ENCODE assay signal across 17 cellular contexts in genomic region chr7:55474944-55475911, GRCh38.
A peak's percentile ranks its signal among the peaks of the same experiment; 100 is the strongest.
DNase-seq lines count a peak whose midpoint lies in the region; ATAC-seq, FAIRE-seq and TF ChIP-seq lines count a peak whose summit lies in the region.
"Had no signal": no experiment of that assay in that cellular context is flagged by ENCODE, and none has a peak within 500 bp of the region (broad histone marks: within the 10 kb centered on the region; RNA-seq: fewer than 3 reads in every experiment).

No MANE protein-coding gene starts in this region.

- H3K27ac Mint-ChIP-seq in activated naive CD4-positive, alpha-beta T cell treated with anti-CD3 and anti-CD28 coated beads, Interleukin-2, amount 50 U/mL, for 24 hours, result peak overlapping the region; percentile 93
- H3K27ac Mint-ChIP-seq in natural killer cell treated with Interleukin-12 subunit alpha and Interleukin-12 subunit beta and Interleukin-15 and Interleukin-18, amount 100 ng/mL, for 72 hours, result peak overlapping the region; percentile 41 to 58

- H3K4me3 ChIP-seq in GM12878 (no peak overlapping the region), tibial artery (no peak overlapping the region)
- H3K4me3 ChIP-seq: GM23248, left lung had no signal

- TF ChIP-seq CTCF in GM12878 (IDR thresholded peaks at IDR 0.05 in 2 of 3, conservative IDR thresholded peaks at IDR 0.05 in 1 of 3; ENCODE audit: control insufficient read depth in 2 of 3, extremely low read depth in 1 of 3, insufficient read depth in 1 of 3, low read depth in 3 of 3, low read length in 3 of 3) (no peak), tibial artery (IDR thresholded peaks at IDR 0.05) (no peak)

- ATAC-seq in GM12878 (no peak), HG02852 (IDR thresholded peaks at IDR 0.05; ENCODE audit: unreplicated experiment) (no peak)
- peak; percentile 34 to 51 for ATAC-seq in natural killer cell treated with Interleukin-12 subunit alpha and Interleukin-12 subunit beta and Interleukin-15 and Interleukin-18, amount 100 ng/mL, for 72 hours
- ATAC-seq: left lung, Panc1 had no signal

- peaks cover 18 to 33% of the 10 kb centered on the region in 2 experiments for H3K36me3 ChIP-seq in GM12878 (ENCODE audit: control insufficient read depth in 2 of 2, insufficient read depth in 2 of 2, low read length in 1 of 2)
- peaks cover 7 to 35% (median 12%) of the 10 kb centered on the region in 3 donors for H3K36me3 ChIP-seq in tibial artery

- H3K9me3 Mint-ChIP-seq in activated naive CD4-positive, alpha-beta T cell treated with anti-CD3 and anti-CD28 coated beads, Interleukin-2, amount 50 U/mL, for 24 hours, result no peaks in the 10 kb centered on the region
- no peaks in the 10 kb centered on the region for H3K9me3 Mint-ChIP-seq in natural killer cell treated with Interleukin-12 subunit alpha and Interleukin-12 subunit beta and Interleukin-15 and Interleukin-18, amount 100 ng/mL, for 72 hours

- POLR2A ChIA-PET in GM12878 (lab: Charles Lee), result no interaction called here

- FAIRE-seq in GM12878 (lab: Jason Lieb, UNC), result no peak
- FAIRE-seq: urothelium cell line had no signal

- no peak overlapping the region for H3K4me2 ChIP-seq in GM12878 (ENCODE audit: control insufficient read depth, insufficient read depth)

- no peaks in the 10 kb centered on the region for H3K27me3 ChIP-seq in GM12878 (replicated peaks in 1 of 2; ENCODE audit: control insufficient read depth in 2 of 2, insufficient read depth in 2 of 2, low read length in 1 of 2)
- no peaks in the 10 kb centered on the region for H3K27me3 ChIP-seq in tibial artery
- H3K27me3 ChIP-seq: left lung had no signal

- no peaks in the 10 kb centered on the region for H3K27me3 Mint-ChIP-seq in activated naive CD4-positive, alpha-beta T cell treated with anti-CD3 and anti-CD28 coated beads, Interleukin-2, amount 50 U/mL, for 24 hours
- no peaks in the 10 kb centered on the region for H3K27me3 Mint-ChIP-seq in natural killer cell treated with Interleukin-12 subunit alpha and Interleukin-12 subunit beta and Interleukin-15 and Interleukin-18, amount 100 ng/mL, for 72 hours

- no TSS peak for BruUV-seq in GM12878 (replicated peaks; lab: Mats Ljungman, UMichigan)

- TF ChIP-seq RAD21 in GM12878 (IDR thresholded peaks at IDR 0.05; ENCODE audit: insufficient read depth, low read depth, low read length), result no peak

- H3K4me1 ChIP-seq in GM12878 (ENCODE audit: control insufficient read depth, insufficient read depth, low read length) (no peaks in the 10 kb centered on the region; the same call in 1 of the 2 replicates), tibial artery (no peaks in the 10 kb centered on the region)
- H3K4me1 ChIP-seq: left lung had no signal

- H2AFZ ChIP-seq in GM12878 (ENCODE audit: control insufficient read depth, low read depth, low read length), result no peak overlapping the region
- H2AFZ ChIP-seq: GM23248 had no signal

- no peaks in the 10 kb centered on the region; the same call in 1 of the 2 replicates for H3K79me2 ChIP-seq in GM12878 (ENCODE audit: control insufficient read depth, insufficient read depth, low read length)

- peaks cover 11% of the 10 kb centered on the region for H3K36me3 Mint-ChIP-seq in activated naive CD4-positive, alpha-beta T cell treated with anti-CD3 and anti-CD28 coated beads, Interleukin-2, amount 50 U/mL, for 24 hours
- H3K36me3 Mint-ChIP-seq in natural killer cell treated with Interleukin-12 subunit alpha and Interleukin-12 subunit beta and Interleukin-15 and Interleukin-18, amount 100 ng/mL, for 72 hours, result peaks cover 13% of the 10 kb centered on the region

- CTCF ChIA-PET in GM12878 (lab: Yijun Ruan, JAX), result no interaction called here

- no peak for TF ChIP-seq EP300 in GM12878 (IDR thresholded peaks at IDR 0.05; ENCODE audit: borderline replicate concordance in 1 of 2, control insufficient read depth in 1 of 2, low read depth in 2 of 2, low read length in 2 of 2)

- no peak overlapping the region for H3K9ac ChIP-seq in GM12878 (ENCODE audit: control insufficient read depth, insufficient read depth, low read length)
- H3K9ac ChIP-seq: GM23248 had no signal

- no peak for DNase-seq in activated naive CD4-positive, alpha-beta T cell treated with anti-CD3 and anti-CD28 coated beads, Interleukin-2, amount 50 U/mL, for 16 hours
- DNase-seq in GM12878 (ENCODE audit: low read depth, low spot score), result no peak
- no peak for DNase-seq in natural killer cell treated with Interleukin-12 subunit alpha and Interleukin-12 subunit beta and Interleukin-15 and Interleukin-18, amount 100 ng/mL, for 72 hours (ENCODE audit: low spot score)
- DNase-seq in tibial artery, result no peak
- DNase-seq in SK-N-DZ (ENCODE audit: low spot score), result no peak
- no peak for DNase-seq in retina
- DNase-seq: activated CD8-positive, alpha-beta memory T cell treated with anti-CD3 and anti-CD28 coated beads, Interleukin-2, amount 50 U/mL, for 48 hours; DMS79 treated with DMSO at 0.1 percent for 48 hours; erythroblast; MV-4-11; NCI-H226 had no signal

- peaks cover 76% of the 10 kb centered on the region for H3K4me1 Mint-ChIP-seq in activated naive CD4-positive, alpha-beta T cell treated with anti-CD3 and anti-CD28 coated beads, Interleukin-2, amount 50 U/mL, for 24 hours
- peaks cover 44 to 51% of the 10 kb centered on the region in 2 donors for H3K4me1 Mint-ChIP-seq in natural killer cell treated with Interleukin-12 subunit alpha and Interleukin-12 subunit beta and Interleukin-15 and Interleukin-18, amount 100 ng/mL, for 72 hours (ENCODE audit: low read depth in 2 of 2)

- H3K9me3 ChIP-seq in GM12878 (replicated peaks; ENCODE audit: control insufficient read depth, insufficient read depth, low read length), result no peaks in the 10 kb centered on the region
- H3K9me3 ChIP-seq in tibial artery, result no peaks in the 10 kb centered on the region
- H3K9me3 ChIP-seq: left lung had no signal

- H3K4me3 Mint-ChIP-seq in activated naive CD4-positive, alpha-beta T cell treated with anti-CD3 and anti-CD28 coated beads, Interleukin-2, amount 50 U/mL, for 24 hours, result peak overlapping the region; percentile 53
- H3K4me3 Mint-ChIP-seq in natural killer cell treated with Interleukin-12 subunit alpha and Interleukin-12 subunit beta and Interleukin-15 and Interleukin-18, amount 100 ng/mL, for 72 hours, result peak overlapping the region; percentile 60

- TF ChIP-seq POLR2A in GM12878 (IDR thresholded peaks at IDR 0.05; ENCODE audit: low read depth, low read length), result peak; percentile 46; the same call in 1 of the 2 replicates

- RAD21 ChIA-PET in GM12878 (lab: Charles Lee; ENCODE audit: unreplicated experiment), result no interaction called here

- H3K27ac ChIP-seq in GM12878 (ENCODE audit: control insufficient read depth, insufficient read depth) (no peak overlapping the region), tibial artery (no peak overlapping the region)
- H3K27ac ChIP-seq: GM23248, left lung had no signal

- SMC1A ChIA-PET in GM12878 (lab: Charles Lee; ENCODE audit: uncharacterized antibody, unreplicated experiment), result no interaction called here

- in situ Hi-C loops in GM12878 (cut with MboI), result no loop called here

- WGBS in GM12878 (ENCODE audit: insufficient coverage, insufficient replicate concordance, low lambda C conversion rate, missing lambda C conversion rate), result 89% methylated on average over 23 of the region's 23 CpGs

- H4K20me1 ChIP-seq in GM12878 (ENCODE audit: control insufficient read depth, insufficient read depth), result no peaks in the 10 kb centered on the region

- intact Hi-C loops in GM12878 (cut with micrococcal nuclease; ENCODE audit: unreplicated experiment), result no loop called here
- intact Hi-C loops in tibial artery (cut with DNase I; ENCODE audit: low total_unique reads), result no loop called here

TF ChIP-seq in GM12878, 131 proteins besides CTCF, POLR2A, EP300 and RAD21 (continues in another document):
- TF ChIP-seq, protein P1, sequence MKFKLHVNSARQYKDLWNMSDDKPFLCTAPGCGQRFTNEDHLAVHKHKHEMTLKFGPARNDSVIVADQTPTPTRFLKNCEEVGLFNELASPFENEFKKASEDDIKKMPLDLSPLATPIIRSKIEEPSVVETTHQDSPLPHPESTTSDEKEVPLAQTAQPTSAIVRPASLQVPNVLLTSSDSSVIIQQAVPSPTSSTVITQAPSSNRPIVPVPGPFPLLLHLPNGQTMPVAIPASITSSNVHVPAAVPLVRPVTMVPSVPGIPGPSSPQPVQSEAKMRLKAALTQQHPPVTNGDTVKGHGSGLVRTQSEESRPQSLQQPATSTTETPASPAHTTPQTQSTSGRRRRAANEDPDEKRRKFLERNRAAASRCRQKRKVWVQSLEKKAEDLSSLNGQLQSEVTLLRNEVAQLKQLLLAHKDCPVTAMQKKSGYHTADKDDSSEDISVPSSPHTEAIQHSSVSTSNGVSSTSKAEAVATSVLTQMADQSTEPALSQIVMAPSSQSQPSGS (IDR thresholded peaks at IDR 0.05; ENCODE audit: low read length), result no peak
- TF ChIP-seq, protein P2, sequence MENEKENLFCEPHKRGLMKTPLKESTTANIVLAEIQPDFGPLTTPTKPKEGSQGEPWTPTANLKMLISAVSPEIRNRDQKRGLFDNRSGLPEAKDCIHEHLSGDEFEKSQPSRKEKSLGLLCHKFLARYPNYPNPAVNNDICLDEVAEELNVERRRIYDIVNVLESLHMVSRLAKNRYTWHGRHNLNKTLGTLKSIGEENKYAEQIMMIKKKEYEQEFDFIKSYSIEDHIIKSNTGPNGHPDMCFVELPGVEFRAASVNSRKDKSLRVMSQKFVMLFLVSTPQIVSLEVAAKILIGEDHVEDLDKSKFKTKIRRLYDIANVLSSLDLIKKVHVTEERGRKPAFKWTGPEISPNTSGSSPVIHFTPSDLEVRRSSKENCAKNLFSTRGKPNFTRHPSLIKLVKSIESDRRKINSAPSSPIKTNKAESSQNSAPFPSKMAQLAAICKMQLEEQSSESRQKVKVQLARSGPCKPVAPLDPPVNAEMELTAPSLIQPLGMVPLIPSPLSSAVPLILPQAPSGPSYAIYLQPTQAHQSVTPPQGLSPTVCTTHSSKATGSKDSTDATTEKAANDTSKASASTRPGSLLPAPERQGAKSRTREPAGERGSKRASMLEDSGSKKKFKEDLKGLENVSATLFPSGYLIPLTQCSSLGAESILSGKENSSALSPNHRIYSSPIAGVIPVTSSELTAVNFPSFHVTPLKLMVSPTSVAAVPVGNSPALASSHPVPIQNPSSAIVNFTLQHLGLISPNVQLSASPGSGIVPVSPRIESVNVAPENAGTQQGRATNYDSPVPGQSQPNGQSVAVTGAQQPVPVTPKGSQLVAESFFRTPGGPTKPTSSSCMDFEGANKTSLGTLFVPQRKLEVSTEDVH (IDR thresholded peaks at IDR 0.05; ENCODE audit: low read depth, partially characterized antibody), result no peak
- TF ChIP-seq SREBF2 (IDR thresholded peaks at IDR 0.05; ENCODE audit: low read length) (no peak), ZZZ3 (IDR thresholded peaks at IDR 0.05; ENCODE audit: control insufficient read depth, insufficient read length, low read depth) (no peak), RCOR1 (conservative IDR thresholded peaks at IDR 0.05; ENCODE audit: low read depth, low read length) (no peak), BCL11A (IDR thresholded peaks at IDR 0.05; ENCODE audit: low read depth, low read length) (no peak), NFYA (IDR thresholded peaks at IDR 0.05; ENCODE audit: borderline replicate concordance, low read depth, low read length) (no peak), TCF3 (IDR thresholded peaks at IDR 0.05; ENCODE audit: borderline replicate concordance, insufficient read depth, low read depth, low read length) (no peak), KLF5 (IDR thresholded peaks at IDR 0.05; ENCODE audit: partially characterized antibody) (no peak)

Comparison
In these comparisons a context has a peak if more than half of its experiments do, and no peak if none do; other contexts are left out.
1. ATAC-seq: peak in natural killer cell treated with Interleukin-12 subunit alpha and Interleukin-12 subunit beta and Interleukin-15 and Interleukin-18, amount 100 ng/mL, for 72 hours (2 of 2); none in GM12878 (single experiment) and HG02852 (single experiment).